Comparison of ENCODE assay signal across 1 cellular context in genomic region chr10:89701238-89702120, GRCh38.
A peak's percentile ranks its signal among the peaks of the same experiment; 100 is the strongest.
TF ChIP-seq lines count a peak whose summit lies in the region.

KIF20B (plus strand) TSS chr10:89701590; CDS start chr10:89705295, 3,705 bp downstream.

TF ChIP-seq in WTC11, 78 proteins besides CTCF, POLR2A, EP300 and RAD21 (continued from another document):
- TF ChIP-seq ARID4B (CRISPR knock-in tag; IDR thresholded peaks at IDR 0.05; ENCODE audit: borderline replicate concordance) (peak; percentile 52; the same call in 1 of the 2 replicates), PRRX2 (CRISPR knock-in tag; IDR thresholded peaks at IDR 0.05) (no peak), JUN (CRISPR knock-in tag; IDR thresholded peaks at IDR 0.05) (0 out of 2 replicates have a peak, but pooled peaks have one; percentile 27), ZNF423 (CRISPR knock-in tag; IDR thresholded peaks at IDR 0.05) (no peak), GABPB1 (CRISPR knock-in tag; IDR thresholded peaks at IDR 0.05) (peak; percentile 89), NR3C1 (CRISPR knock-in tag; conservative IDR thresholded peaks at IDR 0.05; ENCODE audit: low read depth) (0 out of 2 replicates have a peak, but pooled peaks have one; percentile 66), E2F1 (CRISPR knock-in tag; IDR thresholded peaks at IDR 0.05) (0 out of 2 replicates have a peak, but pooled peaks have one; percentile 50), E2F4 (CRISPR knock-in tag; IDR thresholded peaks at IDR 0.05; ENCODE audit: borderline replicate concordance, low read depth) (peak; percentile 76; the same call in 1 of the 2 replicates), CREB1 (CRISPR knock-in tag; IDR thresholded peaks at IDR 0.05) (no peak), ZNF416 (CRISPR knock-in tag; IDR thresholded peaks at IDR 0.05) (no peak), ZSCAN18 (CRISPR knock-in tag; IDR thresholded peaks at IDR 0.05) (no peak), SMAD3 (CRISPR knock-in tag; IDR thresholded peaks at IDR 0.05; ENCODE audit: borderline replicate concordance) (0 out of 2 replicates have a peak, but pooled peaks have one; percentile 68), USF2 (CRISPR knock-in tag; IDR thresholded peaks at IDR 0.05) (no peak; the same call in 1 of the 2 replicates), MLX (CRISPR knock-in tag; IDR thresholded peaks at IDR 0.05) (no peak), CREM (CRISPR knock-in tag; IDR thresholded peaks at IDR 0.05) (0 out of 2 replicates have a peak, but pooled peaks have one; percentile 60), MYBL2 (CRISPR knock-in tag; IDR thresholded peaks at IDR 0.05) (peak; percentile 98), ETV6 (CRISPR knock-in tag; IDR thresholded peaks at IDR 0.05) (peak; percentile 77; the same call in 1 of the 2 replicates), ATF3 (CRISPR knock-in tag; conservative IDR thresholded peaks at IDR 0.05) (no peak), ZBTB21 (CRISPR knock-in tag; IDR thresholded peaks at IDR 0.05; ENCODE audit: borderline replicate concordance) (peak; percentile 55; the same call in 1 of the 2 replicates), E2F5 (CRISPR knock-in tag; IDR thresholded peaks at IDR 0.05) (peak; percentile 87), GTF2I (CRISPR knock-in tag; conservative IDR thresholded peaks at IDR 0.05) (no peak), IRF2 (CRISPR knock-in tag; IDR thresholded peaks at IDR 0.05; ENCODE audit: borderline replicate concordance, low read depth) (no peak), SP1 (CRISPR knock-in tag; conservative IDR thresholded peaks at IDR 0.05) (peak; percentile 90), MAX (CRISPR knock-in tag; IDR thresholded peaks at IDR 0.05) (peak; percentile 83; the same call in 1 of the 2 replicates)
